18 cellular contexts compared by ENCODE assay signal in the genomic region with DNA sequence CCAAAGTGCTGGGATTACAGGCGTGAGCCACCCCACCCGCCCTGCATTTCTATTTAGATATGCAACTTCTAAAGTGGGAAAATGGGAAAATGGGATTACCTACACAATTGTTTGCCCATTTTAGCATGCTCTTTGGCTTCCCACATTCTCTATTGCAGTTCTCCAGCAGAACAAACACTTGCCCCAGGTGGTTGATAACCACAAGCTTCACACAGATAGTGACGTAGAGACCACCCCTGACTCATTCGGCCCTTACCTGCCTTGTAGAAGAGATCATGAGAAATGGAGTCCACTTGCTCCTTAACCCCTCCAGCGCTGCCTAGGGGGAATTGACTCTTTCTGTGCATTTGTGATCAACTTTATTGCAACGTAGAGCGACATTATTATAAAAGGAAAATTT.
"Had no signal": no experiment of that assay in that cellular context is flagged by ENCODE, and none has a peak within 500 bp of the region (broad histone marks: within the 10 kb centered on the region; RNA-seq: fewer than 3 reads in every experiment).

No MANE protein-coding gene starts in this region.

- FAIRE-seq: RCC 7860 had no signal

- H3K9me3 Mint-ChIP-seq: IgD-negative memory B cell had no signal

- H3K9me3 ChIP-seq: SJSA1 had no signal

- H3K4me1 Mint-ChIP-seq: IgD-negative memory B cell had no signal

- H3K27ac ChIP-seq: SJSA1, SK-N-MC had no signal

- H3K27ac Mint-ChIP-seq: IgD-negative memory B cell had no signal

- DNase-seq: Karpas-422, KBM-7, MM.1S, NCI-H1092 treated with DMSO at 0.1 percent for 48 hours, NCI-H1436, NCI-H187, NCI-H2029, NCI-H2081 treated with DMSO at 0.1 percent for 48 hours, NCI-H2227 treated with DMSO at 0.1 percent for 48 hours, NCI-H526 treated with DMSO at 0.1 percent for 48 hours, NCI-H748 treated with DMSO at 0.1 percent for 48 hours, Right ventricle myocardium superior, RPMI8226, SIG-M5 had no signal

- H3K36me3 ChIP-seq: SJSA1 had no signal

- H3K4me3 Mint-ChIP-seq: IgD-negative memory B cell had no signal

- H3K27me3 ChIP-seq: SJSA1 had no signal

- H3K4me3 ChIP-seq: SJSA1, SK-N-MC had no signal
